10 cellular contexts compared by ENCODE assay signal in the genomic region with DNA sequence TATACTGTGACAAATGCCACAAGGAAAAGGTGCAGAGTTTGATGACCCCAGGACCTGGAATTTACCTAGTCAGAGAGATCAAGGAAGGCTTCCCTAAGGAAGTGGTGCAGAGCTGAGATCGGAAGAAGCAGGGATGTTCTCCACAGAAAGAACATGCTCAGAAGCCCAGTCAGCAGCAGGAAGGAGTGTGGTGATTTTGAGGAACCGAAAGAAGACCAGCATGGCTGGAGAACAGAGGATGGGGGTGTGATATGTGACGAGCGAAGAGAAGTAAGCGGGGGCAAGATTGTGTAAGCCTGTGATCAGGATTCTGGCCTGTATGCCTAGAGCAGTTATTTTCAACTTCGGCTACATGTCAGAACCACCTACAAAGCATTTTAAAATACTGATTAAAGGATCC. TPM values are rescaled to one million over a fixed set of nuclear protein-coding genes. Genes with fewer than 3 reads are reported as not detected.
DNase-seq lines count a peak whose midpoint lies in the region; ATAC-seq, FAIRE-seq and TF ChIP-seq lines count a peak whose summit lies in the region.
"Had no signal": no experiment of that assay in that cellular context is flagged by ENCODE, and none has a peak within 500 bp of the region (broad histone marks: within the 10 kb centered on the region; RNA-seq: fewer than 3 reads in every experiment).

No MANE protein-coding gene starts in this region.

- intact Hi-C loops in esophagus squamous epithelium (cut with DNase I) = no loop called here

- H3K4me3 ChIP-seq in esophagus squamous epithelium = no peak overlapping the region

- ATAC-seq in GM21423 (IDR thresholded peaks at IDR 0.05; ENCODE audit: unreplicated experiment) = peak; percentile 98
- ATAC-seq in HG03432 (IDR thresholded peaks at IDR 0.05; ENCODE audit: unreplicated experiment) = peak; percentile 97
- ATAC-seq: CD8-positive, alpha-beta T cell had no signal

- no peak for TF ChIP-seq POLR2A in GM12891 (IDR thresholded peaks at IDR 0.05; ENCODE audit: low read depth, low read length)
- no peak for TF ChIP-seq POLR2A in esophagus squamous epithelium (IDR thresholded peaks at IDR 0.05)

- DNase-seq in GM12891 (ENCODE audit: insufficient read length, low spot score) (peak; percentile 37), esophagus squamous epithelium (lab: John Stamatoyannopoulos, UW) (peak; percentile 12), AG08396 (ENCODE audit: low spot score) (no peak), islet precursor cell (no peak), cortex of kidney (lab: John Stamatoyannopoulos, UW) (no peak), kidney glomerular epithelial cell (lab: John Stamatoyannopoulos, UW) (no peak)
- DNase-seq: CD8-positive, alpha-beta T cell; WERI-Rb-1 had no signal

- peak; percentile 79 for FAIRE-seq in GM12891 (lab: Jason Lieb, UNC)

- H3K9me3 ChIP-seq in esophagus squamous epithelium = no peaks in the 10 kb centered on the region

- no peaks in the 10 kb centered on the region for H3K36me3 ChIP-seq in esophagus squamous epithelium
- H3K36me3 ChIP-seq: WERI-Rb-1 had no signal

- no peaks in the 10 kb centered on the region for H3K27me3 ChIP-seq in esophagus squamous epithelium

- WGBS in esophagus squamous epithelium, 2 donors = 78 to 89% methylated on average over 6 of the region's 6 CpGs

- TF ChIP-seq CTCF in esophagus squamous epithelium (IDR thresholded peaks at IDR 0.05) = no peak

- H3K4me1 ChIP-seq in esophagus squamous epithelium = peaks cover 0 to 6% (median 0%) of the 10 kb centered on the region in 3 donors

- peak overlapping the region in 2 of 4 donors; percentile 5 to 39 for H3K27ac ChIP-seq in esophagus squamous epithelium
- H3K27ac ChIP-seq: WERI-Rb-1 had no signal

TF ChIP-seq in GM12891, 5 proteins besides CTCF, POLR2A, EP300 and RAD21:
- TF ChIP-seq SPI1 (IDR thresholded peaks at IDR 0.05; ENCODE audit: low read depth, low read length) = peak; percentile 98
- no peak for TF ChIP-seq PAX5 (IDR thresholded peaks at IDR 0.05; ENCODE audit: insufficient read depth, low read length, severe bottlenecking)

RNA-seq across cellular contexts. Expression of a gene that starts 18.7 kb away (rescaled TPM):
- 16.1 TPM for polyA plus RNA-seq in GM12891 (2012; ENCODE audit: low read depth, missing spikeins)
- 100 to 1,000 TPM in 1 of 4 donors, 10 to 100 TPM in 3; 15.9 to 114 (median 40.8) TPM for total RNA-seq in esophagus squamous epithelium

Comparison
In these comparisons a context has a peak if more than half of its experiments do, and no peak if none do; other contexts are left out.
1. DNase-seq: peak in GM12891 (single experiment) and esophagus squamous epithelium (single experiment); none in AG08396 (single experiment), islet precursor cell (single experiment), cortex of kidney (single experiment) and kidney glomerular epithelial cell (single experiment).